In genomic region chr7:116447980-116448839, GRCh38 we compare ENCODE assay signal across 1 cellular context.
TF ChIP-seq lines count a peak whose summit lies in the region.

No MANE protein-coding gene starts in this region.

TF ChIP-seq in HCT116, 20 proteins besides CTCF, POLR2A, EP300 and RAD21:
- TF ChIP-seq SIN3A (IDR thresholded peaks at IDR 0.05; ENCODE audit: low read depth) (no peak), CEBPB (IDR thresholded peaks at IDR 0.05; ENCODE audit: low read depth) (no peak)
